Comparison of ENCODE assay signal across 12 cellular contexts in genomic region chr10:44172883-44173557, GRCh38.
"Had no signal": no experiment of that assay in that cellular context is flagged by ENCODE, and none has a peak within 500 bp of the region (broad histone marks: within the 10 kb centered on the region; RNA-seq: fewer than 3 reads in every experiment).

No MANE protein-coding gene starts in this region.

- H3K9me3 Mint-ChIP-seq: activated CD4-positive, alpha-beta T cell treated with anti-CD3 and anti-CD28 coated beads, Interleukin-2, amount 10 ng/mL, durations not matched to agents 7 days and 5 days; mesothelial cell of epicardium; stimulated activated effector memory CD8-positive, alpha-beta T cell treated with anti-CD3 and anti-CD28 coated beads, Interleukin-12 subunit alpha, Interleukin-12 subunit beta, amount 100 ng/mL, for 72 hours had no signal

- H3K27ac Mint-ChIP-seq: activated CD4-positive, alpha-beta T cell treated with anti-CD3 and anti-CD28 coated beads, Interleukin-2, amount 10 ng/mL, durations not matched to agents 7 days and 5 days; stimulated activated effector memory CD8-positive, alpha-beta T cell treated with anti-CD3 and anti-CD28 coated beads, Interleukin-12 subunit alpha, Interleukin-12 subunit beta, amount 100 ng/mL, for 72 hours; T-helper 17 cell had no signal

- H3K9me3 ChIP-seq: gastroesophageal sphincter, lower lobe of right lung, right atrium auricular region, tibial artery had no signal

- H3K27me3 ChIP-seq: gastroesophageal sphincter, right atrium auricular region, tibial artery had no signal

- H3K4me1 ChIP-seq: lower lobe of right lung had no signal

- DNase-seq: activated CD4-positive, alpha-beta T cell treated with anti-CD3 and anti-CD28 coated beads, Interleukin-2, amount 10 ng/mL, durations not matched to agents 7 days and 5 days; activated CD4-positive, CD25-positive, alpha-beta regulatory T cell; activated naive CD4-positive, alpha-beta T cell treated with anti-CD3 and anti-CD28 coated beads, Interleukin-2, amount 50 U/mL, for 16 hours; amygdala; kidney; lower lobe of right lung; T-helper 17 cell; tibial artery had no signal

- H3K4me3 ChIP-seq: gastroesophageal sphincter, lower lobe of right lung, right atrium auricular region, tibial artery had no signal

- H3K36me3 ChIP-seq: gastroesophageal sphincter, lower lobe of right lung, right atrium auricular region, tibial artery had no signal

- ATAC-seq: gastroesophageal sphincter; lower lobe of right lung; stimulated activated effector memory CD8-positive, alpha-beta T cell treated with anti-CD3 and anti-CD28 coated beads, Interleukin-12 subunit alpha, Interleukin-12 subunit beta, amount 100 ng/mL, for 72 hours; T-helper 17 cell had no signal

- H3K27ac ChIP-seq: gastroesophageal sphincter, lower lobe of right lung, right atrium auricular region, tibial artery had no signal

- H3K36me3 Mint-ChIP-seq: mesothelial cell of epicardium; stimulated activated effector memory CD8-positive, alpha-beta T cell treated with anti-CD3 and anti-CD28 coated beads, Interleukin-12 subunit alpha, Interleukin-12 subunit beta, amount 100 ng/mL, for 72 hours had no signal
